In the genomic region with DNA sequence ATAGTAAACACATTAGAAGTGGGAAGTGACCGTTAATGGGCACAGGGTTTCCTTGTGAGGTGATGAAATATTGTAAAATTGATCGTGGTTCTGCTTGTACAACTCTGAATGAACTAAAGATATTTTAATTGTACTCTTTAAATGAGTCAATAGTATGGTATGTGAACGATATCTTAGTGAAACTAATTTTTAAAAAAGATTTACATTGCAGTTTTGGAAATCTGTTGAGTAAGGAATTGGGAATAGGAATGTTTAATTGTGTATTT, we compare ENCODE assay signal across 8 cellular contexts. TPM values are rescaled to one million over a fixed set of nuclear protein-coding genes. Genes with fewer than 3 reads are reported as not detected.
A peak's percentile ranks its signal among the peaks of the same experiment; 100 is the strongest.
DNase-seq lines count a peak whose midpoint lies in the region; ATAC-seq, FAIRE-seq and TF ChIP-seq lines count a peak whose summit lies in the region.

No MANE protein-coding gene starts in this region.

- H3K4me1 ChIP-seq in colonic mucosa, result no peaks in the 10 kb centered on the region

- peaks cover 15% of the 10 kb centered on the region for H3K36me3 Mint-ChIP-seq in dendritic cell treated with granulocyte-macrophage colony-stimulating factor and Interleukin-4, amounts not matched to agents 40 ng/mL and 50 ng/mL, for 4 days (ENCODE audit: low read depth)
- H3K36me3 Mint-ChIP-seq in osteocyte (ENCODE audit: unreplicated experiment), result peaks cover 3% of the 10 kb centered on the region

- H3K27me3 Mint-ChIP-seq in dendritic cell treated with granulocyte-macrophage colony-stimulating factor and Interleukin-4, amounts not matched to agents 40 ng/mL and 50 ng/mL, for 4 days, result no peaks in the 10 kb centered on the region
- H3K27me3 Mint-ChIP-seq in osteocyte (ENCODE audit: unreplicated experiment), result no peaks in the 10 kb centered on the region

- intact Hi-C loops in dendritic cell treated with granulocyte-macrophage colony-stimulating factor and Interleukin-4, amounts not matched to agents 40 ng/mL and 50 ng/mL, for 4 days (cut with micrococcal nuclease), result no loop called here
- intact Hi-C loops in colonic mucosa (cut with DNase I), result no loop called here

- peak; percentile 45 for FAIRE-seq in G401.6 (lab: Jason Lieb, UNC)

- H3K4me1 Mint-ChIP-seq in dendritic cell treated with granulocyte-macrophage colony-stimulating factor and Interleukin-4, amounts not matched to agents 40 ng/mL and 50 ng/mL, for 4 days (ENCODE audit: low read depth), result peaks cover 38% of the 10 kb centered on the region
- H3K4me1 Mint-ChIP-seq in osteocyte (ENCODE audit: unreplicated experiment), result peaks cover 45% of the 10 kb centered on the region

- no peaks in the 10 kb centered on the region for H3K9me3 ChIP-seq in colonic mucosa

- H3K4me3 ChIP-seq in colonic mucosa, result no peak overlapping the region

- TF ChIP-seq CTCF in osteocyte (IDR thresholded peaks at IDR 0.05), result no peak
- no peak for TF ChIP-seq CTCF in colonic mucosa (IDR thresholded peaks at IDR 0.05)

- H3K36me3 ChIP-seq in colonic mucosa, result no peaks in the 10 kb centered on the region

- no peak for ATAC-seq in HG02938 (IDR thresholded peaks at IDR 0.05; ENCODE audit: unreplicated experiment)

- DNase-seq in NOMO-1 treated with DMSO at 0.1 percent for 48 hours (lab: John Stamatoyannopoulos, UW; ENCODE audit: unreplicated experiment) (peak; percentile 38), osteocyte (ENCODE audit: extremely low spot score, unreplicated experiment) (no peak), SW480 (ENCODE audit: low spot score) (no peak), DMS114 treated with DMSO at 0.1 percent for 48 hours (lab: John Stamatoyannopoulos, UW; ENCODE audit: unreplicated experiment) (no peak), colonic mucosa (no peak)

- no peak overlapping the region for H3K27ac ChIP-seq in colonic mucosa

- peak overlapping the region; percentile 97 for H3K27ac Mint-ChIP-seq in dendritic cell treated with granulocyte-macrophage colony-stimulating factor and Interleukin-4, amounts not matched to agents 40 ng/mL and 50 ng/mL, for 4 days
- H3K27ac Mint-ChIP-seq in osteocyte (ENCODE audit: unreplicated experiment), result peak overlapping the region; percentile 98

- H3K9ac ChIP-seq in colonic mucosa (ENCODE audit: low read depth in 2 of 2, low read length in 2 of 2), result no peak overlapping the region

- no peaks in the 10 kb centered on the region for H3K27me3 ChIP-seq in colonic mucosa

- H3K4me3 Mint-ChIP-seq in dendritic cell treated with granulocyte-macrophage colony-stimulating factor and Interleukin-4, amounts not matched to agents 40 ng/mL and 50 ng/mL, for 4 days, result no peak overlapping the region
- peak overlapping the region; percentile 92 for H3K4me3 Mint-ChIP-seq in osteocyte (ENCODE audit: unreplicated experiment)

- no peaks in the 10 kb centered on the region for H3K9me3 Mint-ChIP-seq in dendritic cell treated with granulocyte-macrophage colony-stimulating factor and Interleukin-4, amounts not matched to agents 40 ng/mL and 50 ng/mL, for 4 days
- no peaks in the 10 kb centered on the region for H3K9me3 Mint-ChIP-seq in osteocyte (ENCODE audit: unreplicated experiment)

RNA-seq across cellular contexts. Expression of a gene that starts 1.7 kb away (rescaled TPM):
- total RNA-seq in osteocyte, result 41.8 and 42.2 TPM in 2 replicates
- total RNA-seq in colonic mucosa, result 10 to 100 TPM; 37.8 to 38.7 TPM

RNA-seq across cellular contexts. Expression of a gene that starts 36.8 kb away (rescaled TPM):
- 5.0 and 7.2 TPM in 2 replicates for total RNA-seq in osteocyte
- 10 to 100 TPM in 1 of 2 donors, 1 to 10 TPM in 1; 8.8 to 20.9 TPM for total RNA-seq in colonic mucosa
